In the genomic region with DNA sequence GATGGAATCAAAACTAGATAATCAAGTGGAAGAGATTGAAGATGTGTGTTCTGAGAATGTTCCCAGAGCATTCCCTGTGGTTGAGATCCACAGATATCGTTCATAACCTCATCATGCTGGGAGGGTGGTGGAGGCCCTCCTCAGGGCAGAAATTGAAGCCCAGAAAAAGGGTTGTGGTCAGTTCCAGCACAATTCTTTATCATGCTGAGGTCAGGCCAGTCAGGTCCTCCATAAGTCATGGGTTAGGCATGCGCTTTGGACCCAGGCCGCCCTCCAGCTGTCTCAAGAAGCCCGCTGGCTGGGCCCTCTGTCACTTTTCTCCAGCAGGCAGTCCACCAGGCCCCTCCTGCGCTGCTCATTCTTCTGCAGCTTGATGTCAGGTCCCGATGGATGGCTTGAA, we compare ENCODE assay signal across 25 cellular contexts.
DNase-seq lines count a peak whose midpoint lies in the region; ATAC-seq and TF ChIP-seq lines count a peak whose summit lies in the region.
"Had no signal": no experiment of that assay in that cellular context is flagged by ENCODE, and none has a peak within 500 bp of the region (broad histone marks: within the 10 kb centered on the region; RNA-seq: fewer than 3 reads in every experiment).

No MANE protein-coding gene starts in this region.

- DNase-seq in OCI-M1 (lab: John Stamatoyannopoulos, UW), result peak; percentile 31
- DNase-seq in fibroblast of pulmonary artery (ENCODE audit: low read depth), result peak; percentile 63
- peak; percentile 63 to 69 for DNase-seq in left lung
- peak; percentile 78 to 79 for DNase-seq in aorta
- DNase-seq in COR-L47 (lab: John Stamatoyannopoulos, UW), result no peak
- DNase-seq in DMS79 (lab: John Stamatoyannopoulos, UW), result no peak
- DNase-seq in activated T-helper 1 cell treated with anti-CD3 and anti-CD28 coated beads, Interleukin-12 subunit alpha, Interleukin-12 subunit beta, Interleukin-2, Interleukin-4 antibody, amounts not matched to agents 30 ng/mL and 10 ng/mL and 1 ng/mL, durations not matched to agents 14 hours and 24 hours and 36 hours (ENCODE audit: low spot score), result no peak
- DNase-seq: activated B cell treated with CpG ODN at 0.5 μM for 24 hours; activated CD4-positive, alpha-beta memory T cell treated with anti-CD3 and anti-CD28 coated beads, Interleukin-2, amount 10 ng/mL, durations not matched to agents 7 days and 5 days; activated naive CD4-positive, alpha-beta T cell treated with anti-CD3 and anti-CD28 coated beads for 36 hours; activated T-cell treated with anti-CD3 and anti-CD28 coated beads, Interleukin-2, amount 50 U/mL, for 1 hour; AML-193; body of pancreas; cortex of kidney; foreskin melanocyte; GM23248; left colon; NCI-H1417 treated with DMSO at 0.1 percent for 48 hours; NCI-H2171 treated with DMSO at 0.1 percent for 48 hours; NCI-H774; PC-3; testis had no signal

- H3K36me3 ChIP-seq in left lung (no peaks in the 10 kb centered on the region), aorta (ENCODE audit: control insufficient read depth in 1 of 2, insufficient read depth in 2 of 2, low read length in 1 of 2) (no peaks in the 10 kb centered on the region)
- H3K36me3 ChIP-seq: neutrophil, SJSA1 had no signal

- no peaks in the 10 kb centered on the region for H3K36me3 Mint-ChIP-seq in activated T-helper 1 cell treated with anti-CD3 and anti-CD28 coated beads, Interleukin-12 subunit alpha, Interleukin-12 subunit beta, Interleukin-2, Interleukin-4 antibody, amounts not matched to agents 30 ng/mL and 10 ng/mL and 1 ng/mL, durations not matched to agents 14 hours and 24 hours and 36 hours (ENCODE audit: low read depth)

- no peaks in the 10 kb centered on the region for H3K27me3 ChIP-seq in left lung
- no peaks in the 10 kb centered on the region for H3K27me3 ChIP-seq in aorta (ENCODE audit: control insufficient read depth in 1 of 2, insufficient read depth in 2 of 2, low read length in 1 of 2)
- H3K27me3 ChIP-seq: body of pancreas, neutrophil, SJSA1, testis had no signal

- H3K9me3 ChIP-seq in left lung (no peaks in the 10 kb centered on the region), aorta (ENCODE audit: control insufficient read depth, low read length) (no peaks in the 10 kb centered on the region)
- H3K9me3 ChIP-seq: body of pancreas, neutrophil, SJSA1, testis had no signal

- H3K9me3 Mint-ChIP-seq in activated T-helper 1 cell treated with anti-CD3 and anti-CD28 coated beads, Interleukin-12 subunit alpha, Interleukin-12 subunit beta, Interleukin-2, Interleukin-4 antibody, amounts not matched to agents 30 ng/mL and 10 ng/mL and 1 ng/mL, durations not matched to agents 14 hours and 24 hours and 36 hours, result no peaks in the 10 kb centered on the region
- H3K9me3 Mint-ChIP-seq: activated CD4-positive, alpha-beta memory T cell treated with anti-CD3 and anti-CD28 coated beads, Interleukin-2, amount 10 ng/mL, durations not matched to agents 7 days and 5 days had no signal

- no peak for TF ChIP-seq CTCF in fibroblast of pulmonary artery (IDR thresholded peaks at IDR 0.05; ENCODE audit: low read length, missing control alignments)
- TF ChIP-seq CTCF in left lung (IDR thresholded peaks at IDR 0.05), result no peak

- H3K4me3 ChIP-seq in fibroblast of pulmonary artery (replicated peaks; ENCODE audit: low read depth, low read length), result no peak overlapping the region
- H3K4me3 ChIP-seq in left lung, result no peak overlapping the region
- H3K4me3 ChIP-seq in aorta (ENCODE audit: low read length in 2 of 2), result no peak overlapping the region
- H3K4me3 ChIP-seq: body of pancreas, GM23248, SJSA1, testis had no signal

- intact Hi-C loops in left lung (cut with DNase I) (no loop called here), aorta (cut with DNase I) (loop anchor here (2.0 to 10.0 kb wide), 4 partner anchors 220 to 353 kb away; no protein-coding TSS in a partner anchor)
- intact Hi-C loops in activated T-helper 1 cell treated with anti-CD3 and anti-CD28 coated beads, Interleukin-12 subunit alpha, Interleukin-12 subunit beta, Interleukin-2, Interleukin-4 antibody, amounts not matched to agents 30 ng/mL and 10 ng/mL and 1 ng/mL, durations not matched to agents 14 hours and 24 hours and 36 hours (cut with micrococcal nuclease), result no loop called here

- H3K27ac ChIP-seq in left lung (no peak overlapping the region), aorta (ENCODE audit: low read depth in 1 of 2, low read length in 2 of 2) (no peak overlapping the region)
- H3K27ac ChIP-seq: body of pancreas, GM23248, neutrophil, SJSA1, testis had no signal

- WGBS in aorta, 2 donors, result 96 to 98% methylated on average over 6 of the region's 6 CpGs

- ATAC-seq in left lung (peak; percentile 76), aorta (ENCODE audit: low FRiP score) (peak; percentile 77)
- ATAC-seq: body of pancreas; left colon; PC-3; stimulated activated memory B cell treated with anti-CD40 and anti-IgM and Interleukin-4, amounts not matched to agents 10 μg/mL and 1 μg/mL and 100 μg/mL, for 72 hours had no signal

- H3K4me1 Mint-ChIP-seq in activated T-helper 1 cell treated with anti-CD3 and anti-CD28 coated beads, Interleukin-12 subunit alpha, Interleukin-12 subunit beta, Interleukin-2, Interleukin-4 antibody, amounts not matched to agents 30 ng/mL and 10 ng/mL and 1 ng/mL, durations not matched to agents 14 hours and 24 hours and 36 hours (ENCODE audit: low read depth), result no peaks in the 10 kb centered on the region
- H3K4me1 Mint-ChIP-seq: activated B cell treated with CpG ODN at 0.5 μM for 24 hours; activated CD4-positive, alpha-beta memory T cell treated with anti-CD3 and anti-CD28 coated beads, Interleukin-2, amount 10 ng/mL, durations not matched to agents 7 days and 5 days; stimulated activated memory B cell treated with anti-CD40 and anti-IgM and Interleukin-4, amounts not matched to agents 10 μg/mL and 1 μg/mL and 100 μg/mL, for 72 hours had no signal

- H3K4me3 Mint-ChIP-seq in activated T-helper 1 cell treated with anti-CD3 and anti-CD28 coated beads, Interleukin-12 subunit alpha, Interleukin-12 subunit beta, Interleukin-2, Interleukin-4 antibody, amounts not matched to agents 30 ng/mL and 10 ng/mL and 1 ng/mL, durations not matched to agents 14 hours and 24 hours and 36 hours, result no peak overlapping the region
- H3K4me3 Mint-ChIP-seq: activated B cell treated with CpG ODN at 0.5 μM for 24 hours; activated CD4-positive, alpha-beta memory T cell treated with anti-CD3 and anti-CD28 coated beads, Interleukin-2, amount 10 ng/mL, durations not matched to agents 7 days and 5 days; activated naive CD4-positive, alpha-beta T cell treated with anti-CD3 and anti-CD28 coated beads for 36 hours; stimulated activated memory B cell treated with anti-CD40 and anti-IgM and Interleukin-4, amounts not matched to agents 10 μg/mL and 1 μg/mL and 100 μg/mL, for 72 hours had no signal

- H3K27me3 Mint-ChIP-seq in activated T-helper 1 cell treated with anti-CD3 and anti-CD28 coated beads, Interleukin-12 subunit alpha, Interleukin-12 subunit beta, Interleukin-2, Interleukin-4 antibody, amounts not matched to agents 30 ng/mL and 10 ng/mL and 1 ng/mL, durations not matched to agents 14 hours and 24 hours and 36 hours (ENCODE audit: insufficient read depth), result no peaks in the 10 kb centered on the region
- H3K27me3 Mint-ChIP-seq: activated B cell treated with CpG ODN at 0.5 μM for 24 hours; activated CD4-positive, alpha-beta memory T cell treated with anti-CD3 and anti-CD28 coated beads, Interleukin-2, amount 10 ng/mL, durations not matched to agents 7 days and 5 days; stimulated activated memory B cell treated with anti-CD40 and anti-IgM and Interleukin-4, amounts not matched to agents 10 μg/mL and 1 μg/mL and 100 μg/mL, for 72 hours had no signal

- no peak overlapping the region for H3K27ac Mint-ChIP-seq in activated T-helper 1 cell treated with anti-CD3 and anti-CD28 coated beads, Interleukin-12 subunit alpha, Interleukin-12 subunit beta, Interleukin-2, Interleukin-4 antibody, amounts not matched to agents 30 ng/mL and 10 ng/mL and 1 ng/mL, durations not matched to agents 14 hours and 24 hours and 36 hours
- H3K27ac Mint-ChIP-seq: activated B cell treated with CpG ODN at 0.5 μM for 24 hours; activated CD4-positive, alpha-beta memory T cell treated with anti-CD3 and anti-CD28 coated beads, Interleukin-2, amount 10 ng/mL, durations not matched to agents 7 days and 5 days; activated naive CD4-positive, alpha-beta T cell treated with anti-CD3 and anti-CD28 coated beads for 36 hours; stimulated activated memory B cell treated with anti-CD40 and anti-IgM and Interleukin-4, amounts not matched to agents 10 μg/mL and 1 μg/mL and 100 μg/mL, for 72 hours had no signal

- H3K4me1 ChIP-seq in left lung (no peaks in the 10 kb centered on the region), aorta (ENCODE audit: control insufficient read depth in 1 of 2, insufficient read depth in 2 of 2, low read length in 2 of 2) (no peaks in the 10 kb centered on the region)
- H3K4me1 ChIP-seq: body of pancreas, SJSA1, testis had no signal

Comparison
In these comparisons a context has a peak if more than half of its experiments do, and no peak if none do; other contexts are left out.
1. DNase-seq: peak in OCI-M1 (single experiment), fibroblast of pulmonary artery (single experiment), left lung (2 of 2) and aorta (2 of 2); none in COR-L47 (single experiment), DMS79 (single experiment) and activated T-helper 1 cell treated with anti-CD3 and anti-CD28 coated beads, Interleukin-12 subunit alpha, Interleukin-12 subunit beta, Interleukin-2, Interleukin-4 antibody, amounts not matched to agents 30 ng/mL and 10 ng/mL and 1 ng/mL, durations not matched to agents 14 hours and 24 hours and 36 hours (single experiment).
2. intact Hi-C loops: an anchor here in aorta (2.0 to 10.0 kb wide); none called in left lung and activated T-helper 1 cell treated with anti-CD3 and anti-CD28 coated beads, Interleukin-12 subunit alpha, Interleukin-12 subunit beta, Interleukin-2, Interleukin-4 antibody, amounts not matched to agents 30 ng/mL and 10 ng/mL and 1 ng/mL, durations not matched to agents 14 hours and 24 hours and 36 hours.